ENCODE assay signal across 1 cellular context in genomic region chr6:138724015-138724414, GRCh38.
TF ChIP-seq lines count a peak whose summit lies in the region.

No MANE protein-coding gene starts in this region.

TF ChIP-seq in GM23338, 12 proteins besides CTCF, POLR2A, EP300 and RAD21 (continued from another document):
- TF ChIP-seq, protein P1, sequence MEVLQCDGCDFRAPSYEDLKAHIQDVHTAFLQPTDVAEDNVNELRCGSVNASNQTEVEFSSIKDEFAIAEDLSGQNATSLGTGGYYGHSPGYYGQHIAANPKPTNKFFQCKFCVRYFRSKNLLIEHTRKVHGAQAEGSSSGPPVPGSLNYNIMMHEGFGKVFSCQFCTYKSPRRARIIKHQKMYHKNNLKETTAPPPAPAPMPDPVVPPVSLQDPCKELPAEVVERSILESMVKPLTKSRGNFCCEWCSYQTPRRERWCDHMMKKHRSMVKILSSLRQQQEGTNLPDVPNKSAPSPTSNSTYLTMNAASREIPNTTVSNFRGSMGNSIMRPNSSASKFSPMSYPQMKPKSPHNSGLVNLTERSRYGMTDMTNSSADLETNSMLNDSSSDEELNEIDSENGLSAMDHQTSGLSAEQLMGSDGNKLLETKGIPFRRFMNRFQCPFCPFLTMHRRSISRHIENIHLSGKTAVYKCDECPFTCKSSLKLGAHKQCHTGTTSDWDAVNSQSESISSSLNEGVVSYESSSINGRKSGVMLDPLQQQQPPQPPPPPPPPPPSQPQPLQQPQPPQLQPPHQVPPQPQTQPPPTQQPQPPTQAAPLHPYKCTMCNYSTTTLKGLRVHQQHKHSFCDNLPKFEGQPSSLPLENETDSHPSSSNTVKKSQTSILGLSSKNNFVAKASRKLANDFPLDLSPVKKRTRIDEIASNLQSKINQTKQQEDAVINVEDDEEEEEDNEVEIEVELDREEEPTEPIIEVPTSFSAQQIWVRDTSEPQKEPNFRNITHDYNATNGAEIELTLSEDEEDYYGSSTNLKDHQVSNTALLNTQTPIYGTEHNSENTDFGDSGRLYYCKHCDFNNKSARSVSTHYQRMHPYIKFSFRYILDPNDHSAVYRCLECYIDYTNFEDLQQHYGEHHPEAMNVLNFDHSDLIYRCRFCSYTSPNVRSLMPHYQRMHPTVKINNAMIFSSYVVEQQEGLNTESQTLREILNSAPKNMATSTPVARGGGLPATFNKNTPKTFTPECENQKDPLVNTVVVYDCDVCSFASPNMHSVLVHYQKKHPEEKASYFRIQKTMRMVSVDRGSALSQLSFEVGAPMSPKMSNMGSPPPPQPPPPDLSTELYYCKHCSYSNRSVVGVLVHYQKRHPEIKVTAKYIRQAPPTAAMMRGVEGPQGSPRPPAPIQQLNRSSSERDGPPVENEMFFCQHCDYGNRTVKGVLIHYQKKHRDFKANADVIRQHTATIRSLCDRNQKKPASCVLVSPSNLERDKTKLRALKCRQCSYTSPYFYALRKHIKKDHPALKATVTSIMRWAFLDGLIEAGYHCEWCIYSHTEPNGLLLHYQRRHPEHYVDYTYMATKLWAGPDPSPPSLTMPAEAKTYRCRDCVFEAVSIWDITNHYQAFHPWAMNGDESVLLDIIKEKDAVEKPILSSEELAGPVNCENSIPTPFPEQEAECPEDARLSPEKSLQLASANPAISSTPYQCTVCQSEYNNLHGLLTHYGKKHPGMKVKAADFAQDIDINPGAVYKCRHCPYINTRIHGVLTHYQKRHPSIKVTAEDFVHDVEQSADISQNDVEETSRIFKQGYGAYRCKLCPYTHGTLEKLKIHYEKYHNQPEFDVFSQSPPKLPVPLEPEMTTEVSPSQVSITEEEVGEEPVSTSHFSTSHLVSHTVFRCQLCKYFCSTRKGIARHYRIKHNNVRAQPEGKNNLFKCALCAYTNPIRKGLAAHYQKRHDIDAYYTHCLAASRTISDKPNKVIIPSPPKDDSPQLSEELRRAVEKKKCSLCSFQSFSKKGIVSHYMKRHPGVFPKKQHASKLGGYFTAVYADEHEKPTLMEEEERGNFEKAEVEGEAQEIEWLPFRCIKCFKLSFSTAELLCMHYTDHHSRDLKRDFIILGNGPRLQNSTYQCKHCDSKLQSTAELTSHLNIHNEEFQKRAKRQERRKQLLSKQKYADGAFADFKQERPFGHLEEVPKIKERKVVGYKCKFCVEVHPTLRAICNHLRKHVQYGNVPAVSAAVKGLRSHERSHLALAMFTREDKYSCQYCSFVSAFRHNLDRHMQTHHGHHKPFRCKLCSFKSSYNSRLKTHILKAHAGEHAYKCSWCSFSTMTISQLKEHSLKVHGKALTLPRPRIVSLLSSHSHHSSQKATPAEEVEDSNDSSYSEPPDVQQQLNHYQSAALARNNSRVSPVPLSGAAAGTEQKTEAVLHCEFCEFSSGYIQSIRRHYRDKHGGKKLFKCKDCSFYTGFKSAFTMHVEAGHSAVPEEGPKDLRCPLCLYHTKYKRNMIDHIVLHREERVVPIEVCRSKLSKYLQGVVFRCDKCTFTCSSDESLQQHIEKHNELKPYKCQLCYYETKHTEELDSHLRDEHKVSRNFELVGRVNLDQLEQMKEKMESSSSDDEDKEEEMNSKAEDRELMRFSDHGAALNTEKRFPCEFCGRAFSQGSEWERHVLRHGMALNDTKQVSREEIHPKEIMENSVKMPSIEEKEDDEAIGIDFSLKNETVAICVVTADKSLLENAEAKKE (CRISPR knock-in tag; IDR thresholded peaks at IDR 0.05): no peak
- no peak for TF ChIP-seq EZH2 (IDR thresholded peaks at IDR 0.05; ENCODE audit: low read depth, unreplicated experiment)
